Comparison of ENCODE assay signal across 18 cellular contexts in genomic region chr14:103164786-103165185, GRCh38. TPM values are rescaled to one million over a fixed set of nuclear protein-coding genes. Genes with fewer than 3 reads are reported as not detected.
A peak's percentile ranks its signal among the peaks of the same experiment; 100 is the strongest.
DNase-seq lines count a peak whose midpoint lies in the region; ATAC-seq lines count a peak whose summit lies in the region.
"Had no signal": no experiment of that assay in that cellular context is flagged by ENCODE, and none has a peak within 500 bp of the region (broad histone marks: within the 10 kb centered on the region; RNA-seq: fewer than 3 reads in every experiment).

No MANE protein-coding gene starts in this region.

- H3K14ac ChIP-seq in neuronal stem cell (ENCODE audit: low read length): no peak overlapping the region

- no peak overlapping the region for H2BK120ac ChIP-seq in neuronal stem cell (ENCODE audit: low read depth, low read length)

- peak overlapping the region; percentile 55 for H3K27ac Mint-ChIP-seq in activated naive CD4-positive, alpha-beta T cell treated with anti-CD3 and anti-CD28 coated beads, Interleukin-2, amount 50 U/mL, for 24 hours
- H3K27ac Mint-ChIP-seq in activated naive CD4-positive, alpha-beta T cell treated with anti-CD3 and anti-CD28 coated beads for 36 hours: no peak overlapping the region
- no peak overlapping the region for H3K27ac Mint-ChIP-seq in activated T-cell treated with anti-CD3 and anti-CD28 coated beads, Interleukin-2, amount 50 U/mL, for 24 hours
- H3K27ac Mint-ChIP-seq: B cell; CD8-positive, alpha-beta T cell had no signal

- no peak overlapping the region for H3K4me3 Mint-ChIP-seq in activated naive CD4-positive, alpha-beta T cell treated with anti-CD3 and anti-CD28 coated beads, Interleukin-2, amount 50 U/mL, for 24 hours
- no peak overlapping the region for H3K4me3 Mint-ChIP-seq in activated naive CD4-positive, alpha-beta T cell treated with anti-CD3 and anti-CD28 coated beads for 36 hours
- no peak overlapping the region for H3K4me3 Mint-ChIP-seq in activated T-cell treated with anti-CD3 and anti-CD28 coated beads, Interleukin-2, amount 50 U/mL, for 24 hours
- H3K4me3 Mint-ChIP-seq: B cell; CD8-positive, alpha-beta T cell had no signal

- intact Hi-C loops in activated naive CD4-positive, alpha-beta T cell treated with anti-CD3 and anti-CD28 coated beads for 36 hours (cut with micrococcal nuclease): no loop called here

- CTCF ChIA-PET in activated naive CD4-positive, alpha-beta T cell treated with anti-CD3 and anti-CD28 coated beads for 36 hours (lab: Charles Lee): no interaction called here

- H3K9ac ChIP-seq in neuronal stem cell (ENCODE audit: low read depth, low read length, poor library complexity): no peak overlapping the region
- H3K9ac ChIP-seq: BLaER1 treated with 17β-estradiol and CSF1 and Interleukin-3, amounts not matched to agents 10 nM and 100 nM had no signal

- no peak overlapping the region for H2AFZ ChIP-seq in neuronal stem cell (ENCODE audit: low read length)

- no peaks in the 10 kb centered on the region for H3K36me3 ChIP-seq in neuronal stem cell (replicated peaks in 1 of 2; ENCODE audit: control insufficient read depth in 2 of 2, insufficient read depth in 2 of 2, low read length in 2 of 2)
- H3K36me3 ChIP-seq: HAP-1 had no signal

- H3K27me3 ChIP-seq in neuronal stem cell (ENCODE audit: control insufficient read depth in 3 of 3, insufficient read depth in 3 of 3, low read depth in 1 of 3, low read length in 3 of 3): peaks cover 0 to 8% (median 0%) of the 10 kb centered on the region in 3 experiments
- H3K27me3 ChIP-seq: BLaER1 treated with 17β-estradiol and CSF1 and Interleukin-3, amounts not matched to agents 10 nM and 100 nM had no signal

- no peaks in the 10 kb centered on the region for H3K36me3 Mint-ChIP-seq in activated naive CD4-positive, alpha-beta T cell treated with anti-CD3 and anti-CD28 coated beads, Interleukin-2, amount 50 U/mL, for 24 hours
- H3K36me3 Mint-ChIP-seq in activated naive CD4-positive, alpha-beta T cell treated with anti-CD3 and anti-CD28 coated beads for 36 hours (ENCODE audit: low read depth): no peaks in the 10 kb centered on the region
- H3K36me3 Mint-ChIP-seq in activated T-cell treated with anti-CD3 and anti-CD28 coated beads, Interleukin-2, amount 50 U/mL, for 24 hours (ENCODE audit: low read depth): no peaks in the 10 kb centered on the region
- H3K36me3 Mint-ChIP-seq: CD8-positive, alpha-beta T cell had no signal

- peak overlapping the region; percentile 83 for H2BK5ac ChIP-seq in neuronal stem cell (ENCODE audit: low read length)

- H2AK5ac ChIP-seq in neuronal stem cell (ENCODE audit: low read depth, low read length): no peak overlapping the region

- peak overlapping the region; percentile 69 for H3K18ac ChIP-seq in neuronal stem cell (ENCODE audit: low read length)

- no peak overlapping the region for H3K27ac ChIP-seq in neuronal stem cell (replicated peaks; ENCODE audit: low read length)
- H3K27ac ChIP-seq: BLaER1 treated with 17β-estradiol and CSF1 and Interleukin-3, amounts not matched to agents 10 nM and 100 nM had no signal

- H2BK15ac ChIP-seq in neuronal stem cell (ENCODE audit: low read length): no peak overlapping the region

- DNase-seq in activated naive CD4-positive, alpha-beta T cell treated with anti-CD3 and anti-CD28 coated beads for 36 hours: no peak
- DNase-seq in islet precursor cell (peak; percentile 26), neuronal stem cell (ENCODE audit: low spot score) (no peak), nucleus accumbens (lab: John Stamatoyannopoulos, UW) (no peak)
- no peak for DNase-seq in activated T-cell treated with anti-CD3 and anti-CD28 coated beads, Interleukin-2, amount 50 U/mL, for 24 hours
- DNase-seq: 8988T; CD8-positive, alpha-beta T cell; COR-L47; DMS 273 treated with DMSO at 0.1 percent for 48 hours; DMS53; DND-41; EL had no signal

- H3K23ac ChIP-seq in neuronal stem cell (ENCODE audit: low read depth, low read length, poor library complexity): peak overlapping the region; percentile 29

- no peak for ATAC-seq in HG02981 (IDR thresholded peaks at IDR 0.05; ENCODE audit: unreplicated experiment)
- ATAC-seq: CD8-positive, alpha-beta T cell; GM12878 had no signal

- whole genome bisulfite sequencing in neuronal stem cell (ENCODE audit: extremely low coverage in 2 of 2, insufficient read length in 2 of 2, insufficient replicate concordance in 1 of 2), 2 donors: no CpG with 5 or more reads among the region's 9 CpGs

- H3K27me3 Mint-ChIP-seq in activated naive CD4-positive, alpha-beta T cell treated with anti-CD3 and anti-CD28 coated beads, Interleukin-2, amount 50 U/mL, for 24 hours: no peaks in the 10 kb centered on the region
- H3K27me3 Mint-ChIP-seq in activated naive CD4-positive, alpha-beta T cell treated with anti-CD3 and anti-CD28 coated beads for 36 hours (ENCODE audit: low read depth): no peaks in the 10 kb centered on the region
- peaks cover 4% of the 10 kb centered on the region for H3K27me3 Mint-ChIP-seq in activated T-cell treated with anti-CD3 and anti-CD28 coated beads, Interleukin-2, amount 50 U/mL, for 24 hours

- no peaks in the 10 kb centered on the region for H3K4me1 ChIP-seq in neuronal stem cell (ENCODE audit: control insufficient read depth in 2 of 2, insufficient read depth in 1 of 2, low read depth in 1 of 2, low read length in 2 of 2)
- H3K4me1 ChIP-seq: BLaER1 treated with 17β-estradiol and CSF1 and Interleukin-3, amounts not matched to agents 10 nM and 100 nM; HAP-1 had no signal

- H3K4me1 Mint-ChIP-seq in activated naive CD4-positive, alpha-beta T cell treated with anti-CD3 and anti-CD28 coated beads, Interleukin-2, amount 50 U/mL, for 24 hours: peaks cover 4% of the 10 kb centered on the region
- H3K4me1 Mint-ChIP-seq in activated naive CD4-positive, alpha-beta T cell treated with anti-CD3 and anti-CD28 coated beads for 36 hours (ENCODE audit: low read depth): peaks cover 4% of the 10 kb centered on the region
- peaks cover 5% of the 10 kb centered on the region for H3K4me1 Mint-ChIP-seq in activated T-cell treated with anti-CD3 and anti-CD28 coated beads, Interleukin-2, amount 50 U/mL, for 24 hours (ENCODE audit: low read depth)
- H3K4me1 Mint-ChIP-seq: B cell had no signal

- H3K9me3 ChIP-seq in neuronal stem cell (replicated peaks in 1 of 2; ENCODE audit: control insufficient read depth in 2 of 2, insufficient read depth in 1 of 2, low read depth in 1 of 2, low read length in 2 of 2): no peaks in the 10 kb centered on the region
- H3K9me3 ChIP-seq: HAP-1 had no signal

- H3K79me1 ChIP-seq in neuronal stem cell (ENCODE audit: low read depth, low read length): no peaks in the 10 kb centered on the region

- no peak overlapping the region for H2BK12ac ChIP-seq in neuronal stem cell (ENCODE audit: low read length)

- H3K4ac ChIP-seq in neuronal stem cell (ENCODE audit: low read length): no peak overlapping the region

- H4K91ac ChIP-seq in neuronal stem cell (ENCODE audit: low read depth, low read length, poor library complexity): no peak overlapping the region

- H3K4me3 ChIP-seq in neuronal stem cell (ENCODE audit: low read length in 2 of 2): peak overlapping the region in 1 of 2 donors; percentile 20
- H3K4me3 ChIP-seq: BLaER1 treated with 17β-estradiol and CSF1 and Interleukin-3, amounts not matched to agents 10 nM and 100 nM; GM12878; HAP-1 had no signal

- H3K9me3 Mint-ChIP-seq in activated naive CD4-positive, alpha-beta T cell treated with anti-CD3 and anti-CD28 coated beads, Interleukin-2, amount 50 U/mL, for 24 hours: no peaks in the 10 kb centered on the region
- H3K9me3 Mint-ChIP-seq in activated naive CD4-positive, alpha-beta T cell treated with anti-CD3 and anti-CD28 coated beads for 36 hours: no peaks in the 10 kb centered on the region
- H3K9me3 Mint-ChIP-seq in activated T-cell treated with anti-CD3 and anti-CD28 coated beads, Interleukin-2, amount 50 U/mL, for 24 hours: no peaks in the 10 kb centered on the region

- H3K4me2 ChIP-seq in neuronal stem cell (ENCODE audit: insufficient read depth, low read length, poor library complexity, severe bottlenecking): no peak overlapping the region
- H3K4me2 ChIP-seq: BLaER1 treated with 17β-estradiol and CSF1 and Interleukin-3, amounts not matched to agents 10 nM and 100 nM had no signal

- no peak overlapping the region for H4K8ac ChIP-seq in neuronal stem cell (ENCODE audit: low read depth, low read length)

RNA-seq across cellular contexts. Expression of gene TNFAIP2, which starts 41.5 kb away (rescaled TPM):
- under 1 TPM; 0.12 to 0.60 TPM for total RNA-seq in activated naive CD4-positive, alpha-beta T cell treated with anti-CD3 and anti-CD28 coated beads for 36 hours
- 26.4 TPM for polyA plus RNA-seq in neuronal stem cell (2013, experiment 1 of 2)
- 24.5 TPM for polyA plus RNA-seq in neuronal stem cell (2013, experiment 2 of 2)
